ENCODE assay signal across 1 cellular context in genomic region chr2:61534926-61535325, GRCh38.
TF ChIP-seq lines count a peak whose summit lies in the region.

No MANE protein-coding gene starts in this region.

TF ChIP-seq in GM12878, 131 proteins besides CTCF, POLR2A, EP300 and RAD21 (continued from another document):
- TF ChIP-seq BCLAF1 (IDR thresholded peaks at IDR 0.05) (no peak), ZBED1 (IDR thresholded peaks at IDR 0.05; ENCODE audit: borderline replicate concordance) (no peak), IRF3 (IDR thresholded peaks at IDR 0.05) (no peak), STAT1 (conservative IDR thresholded peaks at IDR 0.05) (no peak), SMAD1 (IDR thresholded peaks at IDR 0.05; ENCODE audit: low read depth, partially characterized antibody) (no peak), SMC3 (IDR thresholded peaks at IDR 0.05; ENCODE audit: borderline replicate concordance, low read length) (no peak), IKZF1 (conservative IDR thresholded peaks at IDR 0.05) (no peak), USF1 (IDR thresholded peaks at IDR 0.05; ENCODE audit: borderline replicate concordance, extremely low read length, insufficient read depth, low read depth, low read length) (no peak), ZNF207 (IDR thresholded peaks at IDR 0.05; ENCODE audit: borderline replicate concordance) (no peak), KAT2A (conservative IDR thresholded peaks at IDR 0.05; ENCODE audit: control insufficient read depth, low read depth, low read length) (no peak), NFIC (IDR thresholded peaks at IDR 0.05; ENCODE audit: low read depth, low read length) (no peak; the same call in 1 of the 2 replicates), RFX5 (IDR thresholded peaks at IDR 0.05; ENCODE audit: low read depth, low read length) (no peak), NR2C2 (IDR thresholded peaks at IDR 0.05; ENCODE audit: borderline replicate concordance, control insufficient read depth, insufficient read length, low read depth) (no peak)
